Comparison of ENCODE assay signal across 8 cellular contexts in the genomic region with DNA sequence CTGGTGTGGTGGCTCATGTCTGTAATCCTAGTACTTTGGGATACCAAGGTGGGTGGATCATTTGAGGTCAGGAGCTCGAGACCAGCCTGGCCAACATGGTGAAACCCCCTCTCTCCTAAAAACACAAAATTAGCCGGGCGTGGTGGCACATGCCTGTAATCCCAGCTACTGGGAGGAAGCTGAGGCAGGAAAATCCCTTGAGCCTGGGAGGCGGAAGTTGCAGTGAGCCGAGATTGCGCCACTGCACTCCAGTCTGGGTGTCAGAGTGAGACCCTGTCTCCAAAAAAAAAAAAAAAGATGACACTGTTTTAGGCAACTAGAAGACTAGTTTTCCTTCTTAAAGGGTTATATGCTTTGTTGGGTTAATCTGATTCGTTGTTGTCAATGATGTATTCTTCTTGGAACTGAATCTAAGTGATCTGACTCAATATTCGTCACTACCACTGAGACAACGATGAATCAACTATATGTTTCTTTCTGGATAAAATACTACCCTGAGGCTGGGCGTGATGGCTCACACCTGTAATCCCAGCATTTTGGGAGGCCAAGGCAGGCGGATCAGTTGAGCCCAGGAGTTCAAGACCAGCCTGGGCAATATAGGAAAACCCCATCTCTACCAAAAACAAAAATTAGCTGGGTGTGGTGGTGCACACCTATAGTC. TPM values are rescaled to one million over a fixed set of nuclear protein-coding genes. Genes with fewer than 3 reads are reported as not detected.
DNase-seq lines count a peak whose midpoint lies in the region; ATAC-seq and TF ChIP-seq lines count a peak whose summit lies in the region.
"Not testable (repeated sequence)": the region's sequence is repeated elsewhere in the genome, so short reads cannot be mapped to it uniquely, and the experiment has no call there.

No MANE protein-coding gene starts in this region.

- H3K9me3 Mint-ChIP-seq in activated CD8-positive, alpha-beta T cell treated with anti-CD3 and anti-CD28 coated beads, Interleukin-2, amount 10 ng/mL, durations not matched to agents 7 days and 5 days (ENCODE audit: insufficient read depth); activated naive CD8-positive, alpha-beta T cell treated with anti-CD3 and anti-CD28 coated beads, Interleukin-2, amount 10 ng/mL, durations not matched to agents 7 days and 5 days; effector memory CD8-positive, alpha-beta T cell: not testable (repeated sequence)

- not testable (repeated sequence) for TF ChIP-seq CTCF in foreskin keratinocyte (conservative IDR thresholded peaks at IDR 0.05)

- H3K4me3 Mint-ChIP-seq in activated CD8-positive, alpha-beta T cell treated with anti-CD3 and anti-CD28 coated beads, Interleukin-2, amount 10 ng/mL, durations not matched to agents 7 days and 5 days; activated naive CD8-positive, alpha-beta T cell treated with anti-CD3 and anti-CD28 coated beads, Interleukin-2, amount 10 ng/mL, durations not matched to agents 7 days and 5 days; effector memory CD8-positive, alpha-beta T cell: not testable (repeated sequence)

- POLR2A ChIA-PET in activated CD8-positive, alpha-beta T cell treated with anti-CD3 and anti-CD28 coated beads, Interleukin-2, amount 10 ng/mL, durations not matched to agents 7 days and 5 days (lab: Charles Lee), result interaction anchor here (1.5 to 5.3 kb wide), 2 partner anchors 10 to 13 kb away, joined by 3 to 45 read pairs; a partner anchor contains a TSS
- POLR2A ChIA-PET in activated naive CD8-positive, alpha-beta T cell treated with anti-CD3 and anti-CD28 coated beads, Interleukin-2, amount 10 ng/mL, durations not matched to agents 7 days and 5 days (lab: Charles Lee), result not testable (repeated sequence)

- H3K27me3 Mint-ChIP-seq in activated CD8-positive, alpha-beta T cell treated with anti-CD3 and anti-CD28 coated beads, Interleukin-2, amount 10 ng/mL, durations not matched to agents 7 days and 5 days (ENCODE audit: low read depth); activated naive CD8-positive, alpha-beta T cell treated with anti-CD3 and anti-CD28 coated beads, Interleukin-2, amount 10 ng/mL, durations not matched to agents 7 days and 5 days; effector memory CD8-positive, alpha-beta T cell: not testable (repeated sequence)

- DNase-seq in AG20443 (ENCODE audit: low spot score) (peak; percentile 34), HS-5 (ENCODE audit: low read depth) (peak; percentile 88), SW 1271 (lab: John Stamatoyannopoulos, UW) (peak; percentile 3 to 53), foreskin keratinocyte (peak; percentile 96 to 99)
- not testable (repeated sequence) for DNase-seq in activated CD8-positive, alpha-beta T cell treated with anti-CD3 and anti-CD28 coated beads, Interleukin-2, amount 10 ng/mL, durations not matched to agents 7 days and 5 days; activated naive CD8-positive, alpha-beta T cell treated with anti-CD3 and anti-CD28 coated beads, Interleukin-2, amount 10 ng/mL, durations not matched to agents 7 days and 5 days; effector memory CD8-positive, alpha-beta T cell
- DNase-seq in stimulated activated CD4-positive, alpha-beta T cell treated with anti-CD3 and anti-CD28 coated beads, Interleukin-4, amount 100 ng/mL, for 24 hours, result peak; percentile 38

- H3K36me3 Mint-ChIP-seq in activated CD8-positive, alpha-beta T cell treated with anti-CD3 and anti-CD28 coated beads, Interleukin-2, amount 10 ng/mL, durations not matched to agents 7 days and 5 days (ENCODE audit: low read depth), result peaks cover 34% of the 10 kb centered on the region
- H3K36me3 Mint-ChIP-seq in activated naive CD8-positive, alpha-beta T cell treated with anti-CD3 and anti-CD28 coated beads, Interleukin-2, amount 10 ng/mL, durations not matched to agents 7 days and 5 days, result peaks cover 11% of the 10 kb centered on the region
- peaks cover 86% of the 10 kb centered on the region for H3K36me3 Mint-ChIP-seq in effector memory CD8-positive, alpha-beta T cell (ENCODE audit: insufficient read depth)

- peaks cover 27% of the 10 kb centered on the region for H3K4me1 Mint-ChIP-seq in activated CD8-positive, alpha-beta T cell treated with anti-CD3 and anti-CD28 coated beads, Interleukin-2, amount 10 ng/mL, durations not matched to agents 7 days and 5 days (ENCODE audit: low read depth)
- H3K4me1 Mint-ChIP-seq in activated naive CD8-positive, alpha-beta T cell treated with anti-CD3 and anti-CD28 coated beads, Interleukin-2, amount 10 ng/mL, durations not matched to agents 7 days and 5 days, result peaks cover 18% of the 10 kb centered on the region
- peaks cover 12 to 22% of the 10 kb centered on the region in 2 donors for H3K4me1 Mint-ChIP-seq in effector memory CD8-positive, alpha-beta T cell (ENCODE audit: low read depth in 2 of 2)

- CTCF ChIA-PET in activated CD8-positive, alpha-beta T cell treated with anti-CD3 and anti-CD28 coated beads, Interleukin-2, amount 10 ng/mL, durations not matched to agents 7 days and 5 days (lab: Charles Lee), result not testable (repeated sequence)

- peak overlapping the region; percentile 88 for H3K27ac ChIP-seq in foreskin keratinocyte

- H3K27me3 ChIP-seq in foreskin keratinocyte, result not testable (repeated sequence)

- not testable (repeated sequence) for ATAC-seq in activated CD8-positive, alpha-beta T cell treated with anti-CD3 and anti-CD28 coated beads, Interleukin-2, amount 10 ng/mL, durations not matched to agents 7 days and 5 days; activated naive CD8-positive, alpha-beta T cell treated with anti-CD3 and anti-CD28 coated beads, Interleukin-2, amount 10 ng/mL, durations not matched to agents 7 days and 5 days (ENCODE audit: low read depth); effector memory CD8-positive, alpha-beta T cell (replicated peaks)
- peak; percentile 89 for ATAC-seq in foreskin keratinocyte

- H3K27ac Mint-ChIP-seq in activated CD8-positive, alpha-beta T cell treated with anti-CD3 and anti-CD28 coated beads, Interleukin-2, amount 10 ng/mL, durations not matched to agents 7 days and 5 days, result peak overlapping the region; percentile 23
- H3K27ac Mint-ChIP-seq in activated naive CD8-positive, alpha-beta T cell treated with anti-CD3 and anti-CD28 coated beads, Interleukin-2, amount 10 ng/mL, durations not matched to agents 7 days and 5 days, result peak overlapping the region; percentile 38
- peak overlapping the region; percentile 52 to 73 for H3K27ac Mint-ChIP-seq in effector memory CD8-positive, alpha-beta T cell

- H3K4me1 ChIP-seq in foreskin keratinocyte, result peaks cover 28% of the 10 kb centered on the region

RNA-seq across cellular contexts. Expression of a gene that starts 10.6 kb away (rescaled TPM):
- 100 to 1,000 TPM; 120 to 122 TPM for total RNA-seq in activated CD8-positive, alpha-beta T cell treated with anti-CD3 and anti-CD28 coated beads, Interleukin-2, amount 10 ng/mL, durations not matched to agents 7 days and 5 days
- total RNA-seq in activated naive CD8-positive, alpha-beta T cell treated with anti-CD3 and anti-CD28 coated beads, Interleukin-2, amount 10 ng/mL, durations not matched to agents 7 days and 5 days, result 100 to 1,000 TPM; 103 TPM
- 95.8 and 107 TPM in 2 replicates for total RNA-seq in foreskin keratinocyte
- 60.8 and 75.4 TPM in 2 replicates for polyA plus RNA-seq in foreskin keratinocyte

RNA-seq across cellular contexts. Expression of a gene that starts 37.8 kb away (rescaled TPM):
- total RNA-seq in activated CD8-positive, alpha-beta T cell treated with anti-CD3 and anti-CD28 coated beads, Interleukin-2, amount 10 ng/mL, durations not matched to agents 7 days and 5 days, result 10 to 100 TPM; 98.2 to 99.2 TPM
- 10 to 100 TPM; 84.6 to 85.5 TPM for total RNA-seq in activated naive CD8-positive, alpha-beta T cell treated with anti-CD3 and anti-CD28 coated beads, Interleukin-2, amount 10 ng/mL, durations not matched to agents 7 days and 5 days
- 145 and 146 TPM in 2 replicates for total RNA-seq in foreskin keratinocyte
- polyA plus RNA-seq in foreskin keratinocyte, result 165 and 172 TPM in 2 replicates
